ENCODE assay signal across 1 cellular context in the genomic region with DNA sequence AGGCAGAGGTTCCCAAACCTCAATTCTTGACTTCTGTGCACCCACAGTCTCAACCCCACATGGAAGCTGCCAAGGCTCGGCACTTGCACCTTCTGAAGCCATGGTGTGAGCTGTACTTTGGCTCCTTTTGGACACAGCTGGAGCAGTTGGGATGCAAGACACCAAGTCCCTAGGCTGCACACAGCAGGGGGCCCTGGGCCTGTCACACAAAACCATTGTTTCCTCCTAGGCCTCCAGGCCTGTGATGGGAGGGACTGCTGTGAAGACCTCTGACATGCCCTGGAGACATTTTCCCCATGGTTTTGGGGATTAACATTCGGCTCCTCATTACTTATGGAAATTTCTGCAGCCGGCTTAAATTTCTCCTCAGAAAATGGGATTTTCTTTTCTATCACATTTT.
TF ChIP-seq lines count a peak whose summit lies in the region.

No MANE protein-coding gene starts in this region.

TF ChIP-seq in K562, 482 proteins besides CTCF, POLR2A, EP300 and RAD21:
- TF ChIP-seq ZFP36 (IDR thresholded peaks at IDR 0.05; ENCODE audit: low read depth, low read length, partially characterized antibody) = peak; percentile 61
